1 cellular context compared by ENCODE assay signal in the genomic region with DNA sequence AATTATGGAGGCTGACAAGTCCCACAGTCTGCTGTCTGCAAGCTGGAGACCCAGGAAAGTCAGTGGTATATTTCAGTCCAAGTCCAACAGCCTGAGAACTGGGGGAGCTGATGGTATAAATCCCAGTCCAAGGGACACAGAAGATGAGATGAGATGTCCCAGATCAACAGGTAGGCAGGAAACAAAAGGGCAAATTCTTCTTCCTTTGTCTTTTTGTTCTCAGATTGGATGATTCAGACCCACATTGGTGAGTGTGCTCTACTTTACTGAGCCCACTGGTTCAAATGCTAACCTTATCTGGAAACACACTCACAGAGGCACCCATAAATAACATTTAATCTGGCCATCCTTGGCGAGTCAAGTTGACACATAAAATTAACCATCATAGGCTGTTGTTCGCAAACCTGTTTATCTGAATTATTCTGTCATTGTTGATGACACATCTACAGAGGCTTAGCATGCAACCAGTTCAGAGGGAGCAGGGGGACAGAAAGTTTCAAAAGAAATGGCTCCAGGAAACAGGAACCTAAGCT.
TF ChIP-seq lines count a peak whose summit lies in the region.

No MANE protein-coding gene starts in this region.

TF ChIP-seq in H1, 55 proteins besides CTCF, POLR2A, EP300 and RAD21:
- TF ChIP-seq POU5F1 (IDR thresholded peaks at IDR 0.05; ENCODE audit: low read depth, low read length) (no peak), SP1 (IDR thresholded peaks at IDR 0.05; ENCODE audit: low read depth, low read length) (no peak), SUZ12 (IDR thresholded peaks at IDR 0.05; ENCODE audit: low read length) (no peak), CREB1 (IDR thresholded peaks at IDR 0.05) (no peak), RBBP5 (IDR thresholded peaks at IDR 0.05; ENCODE audit: borderline replicate concordance, low read depth, low read length) (no peak), JUN (IDR thresholded peaks at IDR 0.05; ENCODE audit: low read depth, low read length) (no peak), EZH2 (IDR thresholded peaks at IDR 0.05; ENCODE audit: low read depth, low read length, severe bottlenecking) (no peak), TEAD4 (IDR thresholded peaks at IDR 0.05; ENCODE audit: low read depth, low read length) (no peak), TAF1 (IDR thresholded peaks at IDR 0.05; ENCODE audit: low read depth, low read length) (no peak), SAP30 (IDR thresholded peaks at IDR 0.05; ENCODE audit: insufficient read depth, insufficient replicate concordance, low read length) (no peak), HDAC6 (IDR thresholded peaks at IDR 0.05; ENCODE audit: low read depth, low read length) (no peak), SIRT6 (IDR thresholded peaks at IDR 0.05; ENCODE audit: low read length) (no peak), BRCA1 (IDR thresholded peaks at IDR 0.05; ENCODE audit: low read depth, low read length) (no peak), KDM5A (IDR thresholded peaks at IDR 0.05; ENCODE audit: low read length) (no peak), RNF2 (IDR thresholded peaks at IDR 0.05; ENCODE audit: borderline replicate concordance, low read depth, low read length, missing control alignments, poor library complexity, severe bottlenecking) (no peak), NANOG (IDR thresholded peaks at IDR 0.05; ENCODE audit: insufficient read depth, low read depth, low read length, poor library complexity, severe bottlenecking) (no peak), BACH1 (IDR thresholded peaks at IDR 0.05; ENCODE audit: low read length) (no peak)
- TF ChIP-seq, protein P1, sequence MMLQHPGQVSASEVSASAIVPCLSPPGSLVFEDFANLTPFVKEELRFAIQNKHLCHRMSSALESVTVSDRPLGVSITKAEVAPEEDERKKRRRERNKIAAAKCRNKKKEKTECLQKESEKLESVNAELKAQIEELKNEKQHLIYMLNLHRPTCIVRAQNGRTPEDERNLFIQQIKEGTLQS (IDR thresholded peaks at IDR 0.05; ENCODE audit: insufficient read depth, low read depth, low read length) = no peak
- TF ChIP-seq, protein P2, sequence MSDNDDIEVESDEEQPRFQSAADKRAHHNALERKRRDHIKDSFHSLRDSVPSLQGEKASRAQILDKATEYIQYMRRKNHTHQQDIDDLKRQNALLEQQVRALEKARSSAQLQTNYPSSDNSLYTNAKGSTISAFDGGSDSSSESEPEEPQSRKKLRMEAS (IDR thresholded peaks at IDR 0.05) = no peak
- TF ChIP-seq, protein P3, sequence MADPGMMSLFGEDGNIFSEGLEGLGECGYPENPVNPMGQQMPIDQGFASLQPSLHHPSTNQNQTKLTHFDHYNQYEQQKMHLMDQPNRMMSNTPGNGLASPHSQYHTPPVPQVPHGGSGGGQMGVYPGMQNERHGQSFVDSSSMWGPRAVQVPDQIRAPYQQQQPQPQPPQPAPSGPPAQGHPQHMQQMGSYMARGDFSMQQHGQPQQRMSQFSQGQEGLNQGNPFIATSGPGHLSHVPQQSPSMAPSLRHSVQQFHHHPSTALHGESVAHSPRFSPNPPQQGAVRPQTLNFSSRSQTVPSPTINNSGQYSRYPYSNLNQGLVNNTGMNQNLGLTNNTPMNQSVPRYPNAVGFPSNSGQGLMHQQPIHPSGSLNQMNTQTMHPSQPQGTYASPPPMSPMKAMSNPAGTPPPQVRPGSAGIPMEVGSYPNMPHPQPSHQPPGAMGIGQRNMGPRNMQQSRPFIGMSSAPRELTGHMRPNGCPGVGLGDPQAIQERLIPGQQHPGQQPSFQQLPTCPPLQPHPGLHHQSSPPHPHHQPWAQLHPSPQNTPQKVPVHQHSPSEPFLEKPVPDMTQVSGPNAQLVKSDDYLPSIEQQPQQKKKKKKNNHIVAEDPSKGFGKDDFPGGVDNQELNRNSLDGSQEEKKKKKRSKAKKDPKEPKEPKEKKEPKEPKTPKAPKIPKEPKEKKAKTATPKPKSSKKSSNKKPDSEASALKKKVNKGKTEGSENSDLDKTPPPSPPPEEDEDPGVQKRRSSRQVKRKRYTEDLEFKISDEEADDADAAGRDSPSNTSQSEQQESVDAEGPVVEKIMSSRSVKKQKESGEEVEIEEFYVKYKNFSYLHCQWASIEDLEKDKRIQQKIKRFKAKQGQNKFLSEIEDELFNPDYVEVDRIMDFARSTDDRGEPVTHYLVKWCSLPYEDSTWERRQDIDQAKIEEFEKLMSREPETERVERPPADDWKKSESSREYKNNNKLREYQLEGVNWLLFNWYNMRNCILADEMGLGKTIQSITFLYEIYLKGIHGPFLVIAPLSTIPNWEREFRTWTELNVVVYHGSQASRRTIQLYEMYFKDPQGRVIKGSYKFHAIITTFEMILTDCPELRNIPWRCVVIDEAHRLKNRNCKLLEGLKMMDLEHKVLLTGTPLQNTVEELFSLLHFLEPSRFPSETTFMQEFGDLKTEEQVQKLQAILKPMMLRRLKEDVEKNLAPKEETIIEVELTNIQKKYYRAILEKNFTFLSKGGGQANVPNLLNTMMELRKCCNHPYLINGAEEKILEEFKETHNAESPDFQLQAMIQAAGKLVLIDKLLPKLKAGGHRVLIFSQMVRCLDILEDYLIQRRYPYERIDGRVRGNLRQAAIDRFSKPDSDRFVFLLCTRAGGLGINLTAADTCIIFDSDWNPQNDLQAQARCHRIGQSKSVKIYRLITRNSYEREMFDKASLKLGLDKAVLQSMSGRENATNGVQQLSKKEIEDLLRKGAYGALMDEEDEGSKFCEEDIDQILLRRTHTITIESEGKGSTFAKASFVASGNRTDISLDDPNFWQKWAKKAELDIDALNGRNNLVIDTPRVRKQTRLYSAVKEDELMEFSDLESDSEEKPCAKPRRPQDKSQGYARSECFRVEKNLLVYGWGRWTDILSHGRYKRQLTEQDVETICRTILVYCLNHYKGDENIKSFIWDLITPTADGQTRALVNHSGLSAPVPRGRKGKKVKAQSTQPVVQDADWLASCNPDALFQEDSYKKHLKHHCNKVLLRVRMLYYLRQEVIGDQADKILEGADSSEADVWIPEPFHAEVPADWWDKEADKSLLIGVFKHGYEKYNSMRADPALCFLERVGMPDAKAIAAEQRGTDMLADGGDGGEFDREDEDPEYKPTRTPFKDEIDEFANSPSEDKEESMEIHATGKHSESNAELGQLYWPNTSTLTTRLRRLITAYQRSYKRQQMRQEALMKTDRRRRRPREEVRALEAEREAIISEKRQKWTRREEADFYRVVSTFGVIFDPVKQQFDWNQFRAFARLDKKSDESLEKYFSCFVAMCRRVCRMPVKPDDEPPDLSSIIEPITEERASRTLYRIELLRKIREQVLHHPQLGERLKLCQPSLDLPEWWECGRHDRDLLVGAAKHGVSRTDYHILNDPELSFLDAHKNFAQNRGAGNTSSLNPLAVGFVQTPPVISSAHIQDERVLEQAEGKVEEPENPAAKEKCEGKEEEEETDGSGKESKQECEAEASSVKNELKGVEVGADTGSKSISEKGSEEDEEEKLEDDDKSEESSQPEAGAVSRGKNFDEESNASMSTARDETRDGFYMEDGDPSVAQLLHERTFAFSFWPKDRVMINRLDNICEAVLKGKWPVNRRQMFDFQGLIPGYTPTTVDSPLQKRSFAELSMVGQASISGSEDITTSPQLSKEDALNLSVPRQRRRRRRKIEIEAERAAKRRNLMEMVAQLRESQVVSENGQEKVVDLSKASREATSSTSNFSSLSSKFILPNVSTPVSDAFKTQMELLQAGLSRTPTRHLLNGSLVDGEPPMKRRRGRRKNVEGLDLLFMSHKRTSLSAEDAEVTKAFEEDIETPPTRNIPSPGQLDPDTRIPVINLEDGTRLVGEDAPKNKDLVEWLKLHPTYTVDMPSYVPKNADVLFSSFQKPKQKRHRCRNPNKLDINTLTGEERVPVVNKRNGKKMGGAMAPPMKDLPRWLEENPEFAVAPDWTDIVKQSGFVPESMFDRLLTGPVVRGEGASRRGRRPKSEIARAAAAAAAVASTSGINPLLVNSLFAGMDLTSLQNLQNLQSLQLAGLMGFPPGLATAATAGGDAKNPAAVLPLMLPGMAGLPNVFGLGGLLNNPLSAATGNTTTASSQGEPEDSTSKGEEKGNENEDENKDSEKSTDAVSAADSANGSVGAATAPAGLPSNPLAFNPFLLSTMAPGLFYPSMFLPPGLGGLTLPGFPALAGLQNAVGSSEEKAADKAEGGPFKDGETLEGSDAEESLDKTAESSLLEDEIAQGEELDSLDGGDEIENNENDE (IDR thresholded peaks at IDR 0.05; ENCODE audit: insufficient replicate concordance, low read length) = no peak
